In genomic region chr4:48943387-48943786, GRCh38 we compare ENCODE assay signal across 13 cellular contexts. TPM values are rescaled to one million over a fixed set of nuclear protein-coding genes. Genes with fewer than 3 reads are reported as not detected.
A peak's percentile ranks its signal among the peaks of the same experiment; 100 is the strongest.
DNase-seq lines count a peak whose midpoint lies in the region; ATAC-seq and TF ChIP-seq lines count a peak whose summit lies in the region.
"Had no signal": no experiment of that assay in that cellular context is flagged by ENCODE, and none has a peak within 500 bp of the region (broad histone marks: within the 10 kb centered on the region; RNA-seq: fewer than 3 reads in every experiment).

No MANE protein-coding gene starts in this region.

- H3K4me1 ChIP-seq in ascending aorta: no peaks in the 10 kb centered on the region

- DNase-seq in DMS53 treated with DMSO at 0.1 percent for 48 hours (lab: John Stamatoyannopoulos, UW; ENCODE audit: unreplicated experiment) (peak; percentile 65), HK-2 (ENCODE audit: unreplicated experiment) (peak; percentile 27), left kidney (ENCODE audit: low read depth, low spot score) (peak; percentile 52), NCI-H2107 treated with DMSO at 0.1 percent for 48 hours (lab: John Stamatoyannopoulos, UW; ENCODE audit: unreplicated experiment) (no peak), ascending aorta (ENCODE audit: low spot score in 2 of 2) (no peak)
- DNase-seq: foreskin melanocyte; NCI-H510A treated with DMSO at 0.1 percent for 48 hours; stimulated activated CD4-positive, alpha-beta T cell treated with anti-CD3 and anti-CD28 coated beads, Interleukin-1b, Interleukin-23, amount 100 ng/mL, for 48 hours; tibial artery had no signal

- H3K27me3 ChIP-seq in SU-DHL-6 (ENCODE audit: low read length) (no peaks in the 10 kb centered on the region), ascending aorta (no peaks in the 10 kb centered on the region)
- H3K27me3 ChIP-seq: tibial artery had no signal

- no peaks in the 10 kb centered on the region for H3K36me3 ChIP-seq in SU-DHL-6 (ENCODE audit: low read length)
- H3K36me3 ChIP-seq in ascending aorta: no peaks in the 10 kb centered on the region
- H3K36me3 ChIP-seq: tibial artery had no signal

- no peaks in the 10 kb centered on the region for H3K79me2 ChIP-seq in SU-DHL-6 (ENCODE audit: insufficient read depth, low read length)

- no peak overlapping the region for H3K9ac ChIP-seq in SU-DHL-6 (ENCODE audit: low read length)

- no peak overlapping the region for H3K27ac ChIP-seq in SU-DHL-6 (ENCODE audit: low read depth, low read length)
- no peak overlapping the region for H3K27ac ChIP-seq in ascending aorta
- H3K27ac ChIP-seq: tibial artery had no signal

- no peaks in the 10 kb centered on the region for H3F3A ChIP-seq in SU-DHL-6 (ENCODE audit: insufficient read depth)

- H3K9me2 ChIP-seq in SU-DHL-6 (replicated peaks; ENCODE audit: insufficient read depth, low read length): no peaks in the 10 kb centered on the region

- ATAC-seq in GM21381 (IDR thresholded peaks at IDR 0.05; ENCODE audit: unreplicated experiment) (no peak), GM21737 (IDR thresholded peaks at IDR 0.05; ENCODE audit: unreplicated experiment) (no peak)
- ATAC-seq: activated CD4-positive, CD25-positive, alpha-beta regulatory T cell treated with anti-CD3 and anti-CD28 coated beads, Interleukin-2, amount 50 U/mL, for 24 hours had no signal

- intact Hi-C loops in ascending aorta (cut with DNase I): no loop called here

- H2AFZ ChIP-seq in SU-DHL-6 (ENCODE audit: low read depth, low read length, severe bottlenecking): no peak overlapping the region

- H4K20me1 ChIP-seq in SU-DHL-6 (ENCODE audit: low read depth, low read length): no peaks in the 10 kb centered on the region

- peak; percentile 13 for TF ChIP-seq CTCF in SU-DHL-6 (IDR thresholded peaks at IDR 0.05; ENCODE audit: insufficient read depth, low read length, poor library complexity, severe bottlenecking)
- TF ChIP-seq CTCF in ascending aorta (IDR thresholded peaks at IDR 0.05): no peak

- H3K4me2 ChIP-seq in SU-DHL-6 (ENCODE audit: low read depth, low read length, poor library complexity, severe bottlenecking): no peak overlapping the region

- H3K9me3 ChIP-seq in SU-DHL-6 (ENCODE audit: insufficient read depth, low read length) (no peaks in the 10 kb centered on the region), ascending aorta (peaks cover 0 to 3% of the 10 kb centered on the region in 2 donors)

- H3K4me3 ChIP-seq in SU-DHL-6 (ENCODE audit: insufficient read depth, low read length, poor library complexity, severe bottlenecking): no peak overlapping the region
- H3K4me3 ChIP-seq in ascending aorta: no peak overlapping the region
- H3K4me3 ChIP-seq: tibial artery had no signal

RNA-seq across cellular contexts. Expression of gene OCIAD2, which starts 36.8 kb away (rescaled TPM):
- 1.9 TPM for total RNA-seq in ascending aorta

RNA-seq across cellular contexts. Expression of gene CWH43, which starts 42.7 kb away (rescaled TPM):
- total RNA-seq in ascending aorta: not detected

Comparison
In these comparisons a context has a peak if more than half of its experiments do, and no peak if none do; other contexts are left out.
1. DNase-seq: peak in DMS53 treated with DMSO at 0.1 percent for 48 hours (single experiment), HK-2 (single experiment) and left kidney (single experiment); none in NCI-H2107 treated with DMSO at 0.1 percent for 48 hours (single experiment) and ascending aorta (0 of 2).